5 cellular contexts compared by ENCODE assay signal in the genomic region with DNA sequence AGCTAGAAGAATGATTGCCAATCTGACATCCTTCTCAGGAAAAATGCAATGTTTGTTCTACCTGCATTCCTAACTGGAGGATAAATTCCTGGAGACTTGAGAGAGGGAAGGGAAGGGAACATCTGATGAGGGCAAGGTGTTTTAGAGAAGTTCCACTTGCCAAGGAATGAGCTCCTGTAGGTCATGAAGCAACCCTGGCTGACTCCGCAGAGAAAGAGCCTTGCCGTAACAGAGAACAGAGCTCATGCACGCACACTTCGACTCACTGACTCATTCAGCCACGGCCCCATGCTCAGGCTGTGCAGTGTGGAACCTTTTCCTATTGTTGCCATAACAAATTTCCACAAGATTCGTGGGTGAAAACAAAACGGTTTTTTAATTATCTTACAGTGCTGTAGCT. TPM values are rescaled to one million over a fixed set of nuclear protein-coding genes. Genes with fewer than 3 reads are reported as not detected.
"Had no signal": no experiment of that assay in that cellular context is flagged by ENCODE, and none has a peak within 500 bp of the region (broad histone marks: within the 10 kb centered on the region; RNA-seq: fewer than 3 reads in every experiment).

No MANE protein-coding gene starts in this region.

RNA-seq across cellular contexts. Expression of a gene that starts 9.3 kb away (rescaled TPM):
- total RNA-seq: HepG2, HT1080, IMR-90, NCI-H460, SK-MEL-5 had no signal

RNA-seq across cellular contexts. Expression of a gene that starts 24.5 kb away (rescaled TPM):
- total RNA-seq: HepG2, HT1080, IMR-90, NCI-H460, SK-MEL-5 had no signal

RNA-seq across cellular contexts. Expression of a gene that starts 37.4 kb away (rescaled TPM):
- total RNA-seq: HepG2, HT1080, IMR-90, NCI-H460, SK-MEL-5 had no signal

RNA-seq across cellular contexts. Expression of a gene that starts 40.6 kb away (rescaled TPM):
- total RNA-seq: HepG2, HT1080, IMR-90, NCI-H460, SK-MEL-5 had no signal

RNA-seq across cellular contexts. Expression of a gene that starts 53.6 kb away (rescaled TPM):
- total RNA-seq: HepG2, HT1080, IMR-90, NCI-H460, SK-MEL-5 had no signal
